Comparison of ENCODE assay signal across 9 cellular contexts in genomic region chr5:82641362-82641988, GRCh38.
DNase-seq lines count a peak whose midpoint lies in the region; ATAC-seq, FAIRE-seq and TF ChIP-seq lines count a peak whose summit lies in the region.
"Had no signal": no experiment of that assay in that cellular context is flagged by ENCODE, and none has a peak within 500 bp of the region (broad histone marks: within the 10 kb centered on the region; RNA-seq: fewer than 3 reads in every experiment).

No MANE protein-coding gene starts in this region.

- H3K27ac Mint-ChIP-seq in activated CD4-positive, alpha-beta T cell treated with anti-CD3 and anti-CD28 coated beads for 36 hours = no peak overlapping the region
- peak overlapping the region in 1 of 2 donors; percentile 69 for H3K27ac Mint-ChIP-seq in stimulated activated naive CD8-positive, alpha-beta T cell treated with anti-CD3 and anti-CD28 coated beads, Interleukin-15, amount 100 ng/mL, for 72 hours
- H3K27ac Mint-ChIP-seq: CD8-positive, alpha-beta memory T cell had no signal

- no peaks in the 10 kb centered on the region for H3K9me3 ChIP-seq in PC-9 (ENCODE audit: insufficient read depth, low read depth)
- H3K9me3 ChIP-seq in mammary epithelial cell (replicated peaks; ENCODE audit: insufficient read depth, low read length) = no peaks in the 10 kb centered on the region

- no peaks in the 10 kb centered on the region for H3K36me3 Mint-ChIP-seq in activated CD4-positive, alpha-beta T cell treated with anti-CD3 and anti-CD28 coated beads for 36 hours (ENCODE audit: low read depth)
- H3K36me3 Mint-ChIP-seq: CD8-positive, alpha-beta memory T cell had no signal

- no peaks in the 10 kb centered on the region for H3K9me2 ChIP-seq in PC-9 (ENCODE audit: insufficient read depth)

- no peaks in the 10 kb centered on the region for H3F3A ChIP-seq in PC-9 (ENCODE audit: insufficient read depth, low read depth)

- peak; percentile 29 for DNase-seq in activated CD4-positive, alpha-beta T cell treated with anti-CD3 and anti-CD28 coated beads for 36 hours
- no peak for DNase-seq in activated CD4-positive, alpha-beta T cell treated with anti-CD3 and anti-CD28 coated beads, Interleukin-2, amount 50 U/mL, for 4 hours
- DNase-seq in Kasumi-1 (lab: John Stamatoyannopoulos, UW) = peak; percentile 84 to 90
- peak; percentile 50 to 52 for DNase-seq in PC-9
- DNase-seq in mammary epithelial cell = peak; percentile 76
- DNase-seq in stimulated activated naive CD8-positive, alpha-beta T cell treated with anti-CD3 and anti-CD28 coated beads, Interleukin-15, amount 100 ng/mL, for 72 hours = peak; percentile 5 to 18

- CTCF ChIA-PET in activated CD4-positive, alpha-beta T cell treated with anti-CD3 and anti-CD28 coated beads for 36 hours (lab: Charles Lee) = interaction anchor here (0.6 to 1.5 kb wide), 14 partner anchors 9 to 790 kb away, joined by 3 to 7 read pairs (median 3); no protein-coding TSS in a partner anchor
- CTCF ChIA-PET in PC-9 (lab: Charles Lee) (interaction anchor here (0.5 kb wide), 1 partner anchor 726 kb away, joined by 3 read pairs; no protein-coding TSS in a partner anchor), mammary epithelial cell (lab: Charles Lee; ENCODE audit: low non-redundant PET) (interaction anchor here (0.6 to 1.4 kb wide), 3 partner anchors 329 to 832 kb away, joined by 3 to 15 read pairs (median 10); partner anchors contain the start of gene VCAN)

- H3K4me1 Mint-ChIP-seq in activated CD4-positive, alpha-beta T cell treated with anti-CD3 and anti-CD28 coated beads for 36 hours = no peaks in the 10 kb centered on the region
- no peaks in the 10 kb centered on the region for H3K4me1 Mint-ChIP-seq in stimulated activated naive CD8-positive, alpha-beta T cell treated with anti-CD3 and anti-CD28 coated beads, Interleukin-15, amount 100 ng/mL, for 72 hours
- H3K4me1 Mint-ChIP-seq: CD8-positive, alpha-beta memory T cell had no signal

- H3K36me3 ChIP-seq in PC-9 (ENCODE audit: low read depth) (no peaks in the 10 kb centered on the region), mammary epithelial cell (ENCODE audit: insufficient read depth, low read length) (no peaks in the 10 kb centered on the region)

- H3K79me2 ChIP-seq in PC-9 (ENCODE audit: low read depth) (no peaks in the 10 kb centered on the region), mammary epithelial cell (ENCODE audit: insufficient read depth, low read length) (no peaks in the 10 kb centered on the region)

- intact Hi-C loops in activated CD4-positive, alpha-beta T cell treated with anti-CD3 and anti-CD28 coated beads for 36 hours (cut with DNase I, micrococcal nuclease) = loop anchor here (1.0 to 5.0 kb wide), 6 partner anchors 151 to 923 kb away; no protein-coding TSS in a partner anchor
- intact Hi-C loops in PC-9 (cut with micrococcal nuclease; ENCODE audit: unreplicated experiment) = loop anchor here (1.0 to 10.0 kb wide), 5 partner anchors 153 to 921 kb away; no protein-coding TSS in a partner anchor
- intact Hi-C loops in mammary epithelial cell (cut with micrococcal nuclease) = loop anchor here (1.0 to 5.0 kb wide), 7 partner anchors 153 to 923 kb away; partner anchors contain the start of genes TMEM167A and XRCC4

- dilution Hi-C loops in mammary epithelial cell (cut with HindIII; ENCODE audit: low sequenced_read_pairs) = no loop called here

- no peak overlapping the region for H3K4me2 ChIP-seq in PC-9
- H3K4me2 ChIP-seq in mammary epithelial cell (ENCODE audit: insufficient read depth, low read depth, low read length) = no peak overlapping the region

- H3K4me3 ChIP-seq in PC-9 (no peak overlapping the region), mammary epithelial cell (replicated peaks in 1 of 3; ENCODE audit: insufficient read depth in 1 of 3, low read depth in 2 of 3, low read length in 3 of 3) (no peak overlapping the region)

- no peaks in the 10 kb centered on the region for H3K9me3 Mint-ChIP-seq in activated CD4-positive, alpha-beta T cell treated with anti-CD3 and anti-CD28 coated beads for 36 hours (ENCODE audit: low read depth)
- H3K9me3 Mint-ChIP-seq in stimulated activated naive CD8-positive, alpha-beta T cell treated with anti-CD3 and anti-CD28 coated beads, Interleukin-15, amount 100 ng/mL, for 72 hours = no peaks in the 10 kb centered on the region
- H3K9me3 Mint-ChIP-seq: CD8-positive, alpha-beta memory T cell had no signal

- H3K4me1 ChIP-seq in PC-9 (replicated peaks; ENCODE audit: insufficient read depth) (no peaks in the 10 kb centered on the region), mammary epithelial cell (ENCODE audit: insufficient read depth, low read length) (peaks cover under 1% of the 10 kb centered on the region)

- H3K27me3 ChIP-seq in PC-9 (ENCODE audit: insufficient read depth, low read depth) (no peaks in the 10 kb centered on the region), mammary epithelial cell (ENCODE audit: insufficient read depth, low read length) (no peaks in the 10 kb centered on the region)

- FAIRE-seq in islet of Langerhans (lab: Jason Lieb, UNC) = peak; percentile 99

- POLR2A ChIA-PET in activated CD4-positive, alpha-beta T cell treated with anti-CD3 and anti-CD28 coated beads for 36 hours (lab: Charles Lee) = no interaction called here
- POLR2A ChIA-PET in PC-9 (lab: Charles Lee; ENCODE audit: unreplicated experiment) = no interaction called here

- H3K27me3 Mint-ChIP-seq in activated CD4-positive, alpha-beta T cell treated with anti-CD3 and anti-CD28 coated beads for 36 hours = no peaks in the 10 kb centered on the region
- no peaks in the 10 kb centered on the region for H3K27me3 Mint-ChIP-seq in stimulated activated naive CD8-positive, alpha-beta T cell treated with anti-CD3 and anti-CD28 coated beads, Interleukin-15, amount 100 ng/mL, for 72 hours

- TF ChIP-seq CTCF in PC-9 (conservative IDR thresholded peaks at IDR 0.05) = peak; percentile 68
- peak; percentile 65 to 78 for TF ChIP-seq CTCF in mammary epithelial cell (conservative IDR thresholded peaks at IDR 0.05 in 1 of 2, IDR thresholded peaks at IDR 0.05 in 1 of 2; ENCODE audit: extremely low read depth in 1 of 2, insufficient read depth in 1 of 2, low read depth in 1 of 2, low read length in 2 of 2)

- in situ Hi-C loops in mammary epithelial cell (cut with MboI; ENCODE audit: low sequenced_read_pairs in 2 of 2) = loop anchor here (10.0 to 25.0 kb wide), 5 partner anchors 279 to 921 kb away; partner anchors contain the start of gene VCAN (in 1 of the 2)

- no peak overlapping the region for H3K9ac ChIP-seq in mammary epithelial cell (ENCODE audit: insufficient read depth, low read length)

- no peak overlapping the region for H2AFZ ChIP-seq in PC-9
- no peak overlapping the region for H2AFZ ChIP-seq in mammary epithelial cell (ENCODE audit: low read depth, low read length)

- BruUV-seq in PC-9 (replicated peaks; lab: Mats Ljungman, UMichigan) (no TSS peak), mammary epithelial cell (replicated peaks; lab: Mats Ljungman, UMichigan) (no TSS peak)

- H3K27ac ChIP-seq in PC-9 (no peak overlapping the region), mammary epithelial cell (ENCODE audit: insufficient read depth, low read depth, low read length) (no peak overlapping the region)

- peak; percentile 74 for ATAC-seq in activated CD4-positive, alpha-beta T cell treated with anti-CD3 and anti-CD28 coated beads for 36 hours
- ATAC-seq in GM21786 (IDR thresholded peaks at IDR 0.05; ENCODE audit: unreplicated experiment) = peak; percentile 70
- peak; percentile 78 for ATAC-seq in stimulated activated naive CD8-positive, alpha-beta T cell treated with anti-CD3 and anti-CD28 coated beads, Interleukin-15, amount 100 ng/mL, for 72 hours

- no peaks in the 10 kb centered on the region for H4K20me1 ChIP-seq in PC-9 (ENCODE audit: insufficient read depth)
- no peaks in the 10 kb centered on the region for H4K20me1 ChIP-seq in mammary epithelial cell (ENCODE audit: insufficient read depth, low read length)

- H3K4me3 Mint-ChIP-seq in activated CD4-positive, alpha-beta T cell treated with anti-CD3 and anti-CD28 coated beads for 36 hours = no peak overlapping the region
- H3K4me3 Mint-ChIP-seq in stimulated activated naive CD8-positive, alpha-beta T cell treated with anti-CD3 and anti-CD28 coated beads, Interleukin-15, amount 100 ng/mL, for 72 hours = no peak overlapping the region
- H3K4me3 Mint-ChIP-seq: CD8-positive, alpha-beta memory T cell had no signal

- 33% methylated on average over 3 of the region's 3 CpGs for WGBS in mammary epithelial cell (ENCODE audit: low coverage, missing lambda C conversion rate)

Comparison
In these comparisons a context has a peak if more than half of its experiments do, and no peak if none do; other contexts are left out.
1. DNase-seq: peak in activated CD4-positive, alpha-beta T cell treated with anti-CD3 and anti-CD28 coated beads for 36 hours (single experiment), Kasumi-1 (2 of 2), PC-9 (2 of 2), mammary epithelial cell (single experiment) and stimulated activated naive CD8-positive, alpha-beta T cell treated with anti-CD3 and anti-CD28 coated beads, Interleukin-15, amount 100 ng/mL, for 72 hours (2 of 2); none in activated CD4-positive, alpha-beta T cell treated with anti-CD3 and anti-CD28 coated beads, Interleukin-2, amount 50 U/mL, for 4 hours (0 of 2).
2. Peak in every context shown above with its lines, with median percentiles within 50 percentile points of each other: ATAC-seq.